Comparison of ENCODE assay signal across 2 cellular contexts in genomic region chr16:28294201-28294600, GRCh38.
TF ChIP-seq lines count a peak whose summit lies in the region.

No MANE protein-coding gene starts in this region.

TF ChIP-seq in H1, 55 proteins besides CTCF, POLR2A, EP300 and RAD21:
- no peak for TF ChIP-seq SP2 (IDR thresholded peaks at IDR 0.05; ENCODE audit: low read length)
- no peak for TF ChIP-seq KDM4A (IDR thresholded peaks at IDR 0.05; ENCODE audit: low read depth, low read length, severe bottlenecking)
- no peak for TF ChIP-seq GTF2F1 (IDR thresholded peaks at IDR 0.05; ENCODE audit: borderline replicate concordance, low read depth, low read length)
- TF ChIP-seq KDM1A (IDR thresholded peaks at IDR 0.05; ENCODE audit: borderline replicate concordance, low read length) = peak; percentile 79; the same call in 1 of the 2 replicates
- no peak for TF ChIP-seq CHD2 (IDR thresholded peaks at IDR 0.05; ENCODE audit: low read length)

TF ChIP-seq in neural cell, 6 proteins besides CTCF, POLR2A, EP300 and RAD21:
- TF ChIP-seq EZH2 (IDR thresholded peaks at IDR 0.05; ENCODE audit: borderline replicate concordance, insufficient read depth, low read length, poor library complexity, severe bottlenecking) (no peak), MXI1 (conservative IDR thresholded peaks at IDR 0.05; ENCODE audit: poor library complexity, severe bottlenecking) (no peak), POLR2AphosphoS5 (IDR thresholded peaks at IDR 0.05) (no peak), REST (IDR thresholded peaks at IDR 0.05; ENCODE audit: borderline replicate concordance) (no peak), SMC3 (conservative IDR thresholded peaks at IDR 0.05; ENCODE audit: poor library complexity) (no peak), TAF1 (IDR thresholded peaks at IDR 0.05; ENCODE audit: low read depth) (no peak)
